In the genomic region with DNA sequence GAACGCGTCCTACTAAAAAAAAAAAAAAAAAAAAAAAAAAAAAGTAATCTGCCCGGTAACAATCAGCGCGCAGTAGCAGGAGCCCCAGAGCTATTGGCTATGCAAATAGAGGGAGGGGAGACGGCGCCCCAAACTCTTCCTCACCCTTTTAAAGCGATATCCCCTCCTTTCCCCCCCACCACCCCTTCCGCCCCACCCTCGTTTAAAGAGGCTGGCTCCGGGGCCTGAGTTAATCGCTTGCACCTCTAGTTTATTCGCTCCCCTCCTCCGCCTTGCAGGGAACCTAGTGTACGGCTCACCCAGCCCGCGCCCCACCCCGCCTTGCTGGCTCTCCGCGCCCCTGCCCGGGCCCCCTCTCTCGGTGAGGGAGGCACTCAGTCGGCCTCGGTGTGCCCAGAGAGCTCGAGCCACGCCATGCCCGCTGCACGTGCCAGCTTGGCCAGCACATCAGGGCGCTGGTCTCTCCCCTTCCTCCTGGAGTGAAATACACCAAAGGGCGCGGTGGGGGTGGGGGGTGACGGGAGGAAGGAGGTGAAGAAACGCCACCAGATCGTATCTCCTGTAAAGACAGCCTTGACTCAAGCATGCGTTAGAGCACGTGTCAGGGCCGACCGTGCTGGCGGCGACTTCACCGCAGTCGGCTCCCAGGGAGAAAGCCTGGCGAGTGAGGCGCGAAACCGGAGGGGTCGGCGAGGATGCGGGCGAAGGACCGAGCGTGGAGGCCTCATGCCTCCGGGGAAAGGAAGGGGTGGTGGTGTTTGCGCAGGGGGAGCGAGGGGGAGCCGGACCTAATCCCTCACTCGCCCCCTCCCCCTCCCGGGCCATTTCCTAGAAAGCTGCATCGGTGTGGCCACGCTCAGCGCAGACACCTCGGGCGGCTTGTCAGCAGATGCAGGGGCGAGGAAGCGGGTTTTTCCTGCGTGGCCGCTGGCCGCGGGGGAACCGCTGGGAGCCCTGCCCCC, we compare ENCODE assay signal across 8 cellular contexts. TPM values are rescaled to one million over a fixed set of nuclear protein-coding genes. Genes with fewer than 3 reads are reported as not detected.
DNase-seq lines count a peak whose midpoint lies in the region; ATAC-seq, FAIRE-seq and TF ChIP-seq lines count a peak whose summit lies in the region.

No MANE protein-coding gene starts in this region.

- H3K36me3 ChIP-seq in brain microvascular endothelial cell (replicated peaks): no peaks in the 10 kb centered on the region

- peaks cover 78% of the 10 kb centered on the region for H3K27me3 ChIP-seq in brain microvascular endothelial cell (replicated peaks)

- ATAC-seq in HG03460 (IDR thresholded peaks at IDR 0.05; ENCODE audit: unreplicated experiment): peak; percentile 46

- H3K4me3 ChIP-seq in brain microvascular endothelial cell (ENCODE audit: low read depth, low read length): peak overlapping the region; percentile 27

- in situ Hi-C loops in brain microvascular endothelial cell (cut with HindIII; ENCODE audit: low pct_ligation_motif_present, low sequenced_read_pairs): no loop called here

- FAIRE-seq in TTC549 (lab: Jason Lieb, UNC): peak; percentile 77

- DNase-seq in AG08395 (ENCODE audit: low spot score) (peak; percentile 24), GM19238 (ENCODE audit: insufficient read length, low spot score) (peak; percentile 69), brain microvascular endothelial cell (peak; percentile 25), iris pigment epithelial cell (ENCODE audit: low read depth) (peak; percentile 56), A172 (ENCODE audit: low spot score) (no peak)
- peak; percentile 84 to 86 for DNase-seq in stimulated activated CD4-positive, alpha-beta T cell treated with anti-CD3 and anti-CD28 coated beads, Interleukin-12 subunit alpha, Interleukin-12 subunit beta, amount 100 ng/mL, for 24 hours (ENCODE audit: low read depth in 2 of 2)

- no peak overlapping the region for H3K27ac ChIP-seq in brain microvascular endothelial cell

- no peak for TF ChIP-seq CTCF in brain microvascular endothelial cell (IDR thresholded peaks at IDR 0.05; ENCODE audit: low read depth, low read length, missing control alignments)

RNA-seq across cellular contexts. Expression of gene CCND2, which starts 1.3 kb away (rescaled TPM):
- not detected in 2 replicates for total RNA-seq in A172 (2014; rRNA removed; shearing (Covaris generic))

RNA-seq across cellular contexts. Expression of gene TIGAR, which starts 48.7 kb away (rescaled TPM):
- 8.8 and 8.9 TPM in 2 replicates for total RNA-seq in A172 (2014; rRNA removed; shearing (Covaris generic))
